1 cellular context compared by ENCODE assay signal in genomic region chr16:19716183-19716582, GRCh38.
TF ChIP-seq lines count a peak whose summit lies in the region.

No MANE protein-coding gene starts in this region.

TF ChIP-seq in A549, 52 proteins besides CTCF, POLR2A, EP300 and RAD21 (continued from another document):
- TF ChIP-seq ELK1 (IDR thresholded peaks at IDR 0.05; ENCODE audit: low read depth, low read length) (no peak), JUN (IDR thresholded peaks at IDR 0.05) (no peak), CHD4 (IDR thresholded peaks at IDR 0.05; ENCODE audit: borderline replicate concordance) (no peak), NR3C1 (IDR thresholded peaks at IDR 0.05) (no peak), EHF (CRISPR knock-in tag; IDR thresholded peaks at IDR 0.05) (no peak)
